Comparison of ENCODE assay signal across 8 cellular contexts in genomic region chr1:179002552-179003345, GRCh38. TPM values are rescaled to one million over a fixed set of nuclear protein-coding genes. Genes with fewer than 3 reads are reported as not detected.
DNase-seq lines count a peak whose midpoint lies in the region; ATAC-seq and TF ChIP-seq lines count a peak whose summit lies in the region.

No MANE protein-coding gene starts in this region.

- H3K4me3 ChIP-seq in NT2/D1 (ENCODE audit: insufficient read length, low read depth) (no peak overlapping the region), esophagus squamous epithelium (peak overlapping the region in 1 of 4 donors; percentile 19)

- peak overlapping the region in 6 of 10 donors; percentile 10 to 60 (median 39) for H3K4me3 Mint-ChIP-seq in naive thymus-derived CD8-positive, alpha-beta T cell

- peaks cover 13 to 24% (median 22%) of the 10 kb centered on the region in 4 donors for H3K4me1 Mint-ChIP-seq in naive thymus-derived CD8-positive, alpha-beta T cell

- ATAC-seq in HG03432 (IDR thresholded peaks at IDR 0.05; ENCODE audit: unreplicated experiment) = peak; percentile 90
- peak; percentile 74 to 88 for ATAC-seq in naive thymus-derived CD8-positive, alpha-beta T cell

- no peaks in the 10 kb centered on the region for H3K36me3 Mint-ChIP-seq in naive thymus-derived CD8-positive, alpha-beta T cell

- TF ChIP-seq CTCF in esophagus squamous epithelium (IDR thresholded peaks at IDR 0.05) = peak; percentile 89 to 96 (median 92)

- H3K27ac ChIP-seq in esophagus squamous epithelium = peak overlapping the region in 1 of 4 donors; percentile 13

- TF ChIP-seq POLR2A in esophagus squamous epithelium (IDR thresholded peaks at IDR 0.05) = peak in 1 of 4 donors; percentile 19

- H3K9me3 ChIP-seq in NT2/D1 (ENCODE audit: insufficient read depth, low read length) = no peaks in the 10 kb centered on the region
- H3K9me3 ChIP-seq in esophagus squamous epithelium = no peaks in the 10 kb centered on the region

- H3K27me3 ChIP-seq in NT2/D1 (ENCODE audit: insufficient read depth, insufficient read length) (no peaks in the 10 kb centered on the region), esophagus squamous epithelium (no peaks in the 10 kb centered on the region)

- POLR2A ChIA-PET in naive thymus-derived CD8-positive, alpha-beta T cell (lab: Charles Lee) = no interaction called here

- no peaks in the 10 kb centered on the region for H3K9me3 Mint-ChIP-seq in naive thymus-derived CD8-positive, alpha-beta T cell

- peak overlapping the region; percentile 17 to 89 (median 83) for H3K27ac Mint-ChIP-seq in naive thymus-derived CD8-positive, alpha-beta T cell

- peak overlapping the region; percentile 13 for H3K9ac ChIP-seq in NT2/D1 (ENCODE audit: insufficient read length, low read depth)

- intact Hi-C loops in esophagus squamous epithelium (cut with DNase I) = loop anchor here (5.0 kb wide), 2 partner anchors 230 to 470 kb away; no protein-coding TSS in a partner anchor

- H3K36me3 ChIP-seq in NT2/D1 (ENCODE audit: insufficient read depth, insufficient read length, low read length) (no peaks in the 10 kb centered on the region), esophagus squamous epithelium (no peaks in the 10 kb centered on the region)

- peaks cover 6% of the 10 kb centered on the region for H3K4me1 ChIP-seq in NT2/D1 (ENCODE audit: insufficient read depth, insufficient read length)
- peaks cover 0 to 8% (median 7%) of the 10 kb centered on the region in 3 donors for H3K4me1 ChIP-seq in esophagus squamous epithelium

- DNase-seq in Ammon's horn (ENCODE audit: low spot score) = peak; percentile 67
- peak; percentile 34 for DNase-seq in GM19238 (ENCODE audit: insufficient read length, low spot score)
- DNase-seq in NT2/D1 (ENCODE audit: low read depth, low spot score) = peak; percentile 93
- peak; percentile 73 for DNase-seq in activated CD8-positive, alpha-beta memory T cell treated with anti-CD3 and anti-CD28 coated beads, Interleukin-2, amount 50 U/mL, for 4 hours
- DNase-seq in esophagus squamous epithelium (lab: John Stamatoyannopoulos, UW) = no peak
- DNase-seq in naive thymus-derived CD8-positive, alpha-beta T cell = peak; percentile 40 to 84 (median 65)
- peak; percentile 26 to 50 for DNase-seq in stimulated activated CD8-positive, alpha-beta memory T cell treated with anti-CD3 and anti-CD28 coated beads, Interleukin-7, amount 100 ng/mL, for 48 hours (ENCODE audit: extremely low read depth in 1 of 2, low read depth in 1 of 2)

- peaks cover 0 to under 1% (median 0%) of the 10 kb centered on the region in 5 donors for H3K27me3 Mint-ChIP-seq in naive thymus-derived CD8-positive, alpha-beta T cell

- WGBS in esophagus squamous epithelium, 2 donors = 35 to 88% methylated on average over 4 to 14 of the region's 20 CpGs

RNA-seq across cellular contexts. Expression of gene FAM20B, which starts 22.9 kb away (rescaled TPM):
- total RNA-seq in esophagus squamous epithelium = 10 to 100 TPM; 16.3 to 27.3 (median 18.7) TPM
- 10 to 100 TPM; 22.7 to 23.7 TPM for total RNA-seq in naive thymus-derived CD8-positive, alpha-beta T cell
- polyA plus RNA-seq in naive thymus-derived CD8-positive, alpha-beta T cell = 1 to 10 TPM; 5.1 to 7.7 (median 7.5) TPM
